Comparison of ENCODE assay signal across 19 cellular contexts in genomic region chr15:76696840-76697239, GRCh38.
A peak's percentile ranks its signal among the peaks of the same experiment; 100 is the strongest.
DNase-seq lines count a peak whose midpoint lies in the region; ATAC-seq, FAIRE-seq and TF ChIP-seq lines count a peak whose summit lies in the region.
"Had no signal": no experiment of that assay in that cellular context is flagged by ENCODE, and none has a peak within 500 bp of the region (broad histone marks: within the 10 kb centered on the region; RNA-seq: fewer than 3 reads in every experiment).

No MANE protein-coding gene starts in this region.

- H3K27ac ChIP-seq in K562 (ENCODE audit: extremely low read depth, low read depth, low read length), result no peak overlapping the region
- H3K27ac ChIP-seq in osteoblast (ENCODE audit: low read depth, low read length), result no peak overlapping the region
- H3K27ac ChIP-seq: 22Rv1, PC-9, SJSA1 had no signal

- TF ChIP-seq POLR2A in K562 (conservative IDR thresholded peaks at IDR 0.05), result no peak

- intact Hi-C loops in K562 (cut with micrococcal nuclease) (no loop called here), left colon (cut with DNase I, micrococcal nuclease) (no loop called here)

- in situ Hi-C loops in K562 (cut with MboI), result no loop called here

- H3K9me1 ChIP-seq in K562 (ENCODE audit: control insufficient read depth, insufficient read depth, low read length), result no peaks in the 10 kb centered on the region

- H3K36me3 Mint-ChIP-seq in progenitor cell of endocrine pancreas (ENCODE audit: insufficient read depth), result peaks cover 14% of the 10 kb centered on the region

- H3K4me2 ChIP-seq in K562 (ENCODE audit: insufficient read depth, low read length), result no peak overlapping the region
- H3K4me2 ChIP-seq in osteoblast (ENCODE audit: insufficient read depth, low read length), result no peak overlapping the region
- H3K4me2 ChIP-seq: PC-9 had no signal

- H2AFZ ChIP-seq in K562 (ENCODE audit: low read depth, low read length), result no peak overlapping the region
- no peak overlapping the region for H2AFZ ChIP-seq in osteoblast (ENCODE audit: low read length)
- H2AFZ ChIP-seq: PC-9 had no signal

- no peaks in the 10 kb centered on the region for H3K9me3 Mint-ChIP-seq in progenitor cell of endocrine pancreas (ENCODE audit: low read depth)

- H3K27me3 Mint-ChIP-seq in progenitor cell of endocrine pancreas, result no peaks in the 10 kb centered on the region

- ATAC-seq in K562 (no peak), left colon (peak; percentile 54), HG03039 (IDR thresholded peaks at IDR 0.05; ENCODE audit: unreplicated experiment) (no peak)
- ATAC-seq: Right ventricle myocardium inferior had no signal

- peaks cover 5% of the 10 kb centered on the region for H3K4me1 Mint-ChIP-seq in progenitor cell of endocrine pancreas (ENCODE audit: low read depth)

- no peak for TF ChIP-seq RAD21 in K562 (CRISPR knock-in tag; conservative IDR thresholded peaks at IDR 0.05 in 1 of 2, IDR thresholded peaks at IDR 0.05 in 1 of 2)

- POLR2A ChIA-PET in K562 (lab: Yijun Ruan, JAX), result interaction anchor here (1.5 kb wide), 1 partner anchor 9 kb away, joined by 4 read pairs; no protein-coding TSS in a partner anchor

- no peak for TF ChIP-seq EP300 in K562 (IDR thresholded peaks at IDR 0.05; ENCODE audit: low read length)

- BruUV-seq in K562 (replicated peaks; lab: Mats Ljungman, UMichigan), result no TSS peak

- H3K27me3 ChIP-seq in K562 (ENCODE audit: control insufficient read depth in 2 of 2, insufficient read depth in 2 of 2, low read length in 2 of 2) (no peaks in the 10 kb centered on the region), osteoblast (ENCODE audit: insufficient read depth, low read length) (no peaks in the 10 kb centered on the region)
- H3K27me3 ChIP-seq: MG63, SJSA1 had no signal

- H3K36me3 ChIP-seq in K562 (ENCODE audit: control insufficient read depth, insufficient read depth, low read length) (no peaks in the 10 kb centered on the region), osteoblast (ENCODE audit: insufficient read depth, low read length) (no peaks in the 10 kb centered on the region)
- H3K36me3 ChIP-seq: MG63, SJSA1 had no signal

- H3K9me3 ChIP-seq in K562 (replicated peaks; ENCODE audit: control insufficient read depth, insufficient read depth, low read depth, low read length), result no peaks in the 10 kb centered on the region
- no peaks in the 10 kb centered on the region for H3K9me3 ChIP-seq in osteoblast (ENCODE audit: low read depth, low read length)
- H3K9me3 ChIP-seq: MG63, SJSA1 had no signal

- no peak overlapping the region for H3K9ac ChIP-seq in K562 (ENCODE audit: insufficient read depth in 1 of 2, low read depth in 2 of 2, low read length in 2 of 2)

- peak; percentile 69 for FAIRE-seq in A204.1 (lab: Jason Lieb, UNC)
- no peak for FAIRE-seq in K562 (lab: Jason Lieb, UNC)

- H3K27ac Mint-ChIP-seq in progenitor cell of endocrine pancreas, result peak overlapping the region; percentile 10

- H3K4me1 ChIP-seq in K562 (replicated peaks in 1 of 2; ENCODE audit: control insufficient read depth in 2 of 2, insufficient read depth in 2 of 2, low read length in 2 of 2) (no peaks in the 10 kb centered on the region), osteoblast (ENCODE audit: insufficient read depth, low read length) (no peaks in the 10 kb centered on the region)
- H3K4me1 ChIP-seq: SJSA1 had no signal

- TF ChIP-seq CTCF in K562 (IDR thresholded peaks at IDR 0.05 in 2 of 3, conservative IDR thresholded peaks at IDR 0.05 in 1 of 3; ENCODE audit: insufficient read depth in 2 of 3, low read depth in 1 of 3, low read length in 3 of 3), result no peak
- no peak for TF ChIP-seq CTCF in progenitor cell of endocrine pancreas (IDR thresholded peaks at IDR 0.05; ENCODE audit: unreplicated experiment)
- no peak for TF ChIP-seq CTCF in osteoblast (IDR thresholded peaks at IDR 0.05; ENCODE audit: extremely low read depth, low read depth, low read length)

- CTCF ChIA-PET in K562 (lab: Yijun Ruan, JAX; ENCODE audit: low intra/inter-chr PET ratio), result no interaction called here

- H3K79me2 ChIP-seq in K562 (ENCODE audit: control insufficient read depth, insufficient read depth, low read length) (no peaks in the 10 kb centered on the region), osteoblast (ENCODE audit: insufficient read depth, low read length) (no peaks in the 10 kb centered on the region)

- H4K20me1 ChIP-seq in K562 (replicated peaks; ENCODE audit: control insufficient read depth, insufficient read depth, low read length) (no peaks in the 10 kb centered on the region), osteoblast (ENCODE audit: insufficient read depth, low read length) (no peaks in the 10 kb centered on the region)

- H3K4me3 ChIP-seq in K562 (no peak overlapping the region), osteoblast (ENCODE audit: insufficient read depth, low read length) (no peak overlapping the region)
- H3K4me3 ChIP-seq: MG63, PC-9, SJSA1 had no signal

- no peak for DNase-seq in K562 (ENCODE audit: extremely low read depth in 1 of 4, low spot score in 3 of 4)
- DNase-seq in left colon, result no peak
- DNase-seq in progenitor cell of endocrine pancreas (ENCODE audit: low spot score, unreplicated experiment), result no peak
- DNase-seq in osteoblast (ENCODE audit: insufficient read length, low spot score, missing footprints), result no peak
- DNase-seq in NCI-H1930 (lab: John Stamatoyannopoulos, UW), result no peak
- DNase-seq: ACHN, GOT3, HCEC 1CT, KG1, MG63, NCI-H2081, NCI-H2227 treated with DMSO at 0.1 percent for 48 hours, NCI-H526 treated with DMSO at 0.1 percent for 48 hours, PC-9 had no signal

- H3K4me3 Mint-ChIP-seq in progenitor cell of endocrine pancreas (ENCODE audit: low read depth), result no peak overlapping the region

TF ChIP-seq in K562, 482 proteins besides CTCF, POLR2A, EP300 and RAD21:
- no peak for TF ChIP-seq PHB2 (IDR thresholded peaks at IDR 0.05; ENCODE audit: low read depth)
- TF ChIP-seq NR2C1 (IDR thresholded peaks at IDR 0.05), result no peak
- TF ChIP-seq NR2C1 (tag; IDR thresholded peaks at IDR 0.05), result 0 out of 2 replicates have a peak, but pooled peaks have one; percentile 30
- no peak for TF ChIP-seq NR1H2 (CRISPR knock-in tag; IDR thresholded peaks at IDR 0.05)
- TF ChIP-seq ZNF324 (CRISPR knock-in tag; IDR thresholded peaks at IDR 0.05), result no peak
